1 cellular context compared by ENCODE assay signal in the genomic region with DNA sequence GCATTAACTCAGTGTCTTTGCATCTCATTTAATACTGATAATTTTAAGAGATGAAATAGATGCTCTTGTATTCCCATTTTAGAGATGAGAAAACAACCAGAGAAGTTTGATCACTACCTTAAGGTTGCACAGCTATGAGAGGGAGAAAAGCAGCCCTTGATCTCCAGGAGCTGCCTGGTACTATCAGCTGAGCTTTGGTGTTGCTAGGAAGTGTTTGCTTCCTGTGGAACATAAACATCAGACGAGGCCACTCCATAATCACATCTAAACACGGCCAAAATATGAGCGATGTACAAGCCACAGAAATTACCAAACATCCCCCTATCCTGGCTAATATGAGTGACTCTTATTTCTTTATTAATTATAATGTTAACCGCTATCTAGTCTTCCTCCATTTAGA.
TF ChIP-seq lines count a peak whose summit lies in the region.

No MANE protein-coding gene starts in this region.

TF ChIP-seq in K562, 482 proteins besides CTCF, POLR2A, EP300 and RAD21:
- TF ChIP-seq KDM1A (IDR thresholded peaks at IDR 0.05) (peak; percentile 6 to 21; a peak in 1 of 4 replicates), RBM25 (IDR thresholded peaks at IDR 0.05; ENCODE audit: low read depth, low read length, severe bottlenecking) (peak; percentile 21), RREB1 (CRISPR knock-in tag; IDR thresholded peaks at IDR 0.05) (no peak)
- TF ChIP-seq, protein P1, sequence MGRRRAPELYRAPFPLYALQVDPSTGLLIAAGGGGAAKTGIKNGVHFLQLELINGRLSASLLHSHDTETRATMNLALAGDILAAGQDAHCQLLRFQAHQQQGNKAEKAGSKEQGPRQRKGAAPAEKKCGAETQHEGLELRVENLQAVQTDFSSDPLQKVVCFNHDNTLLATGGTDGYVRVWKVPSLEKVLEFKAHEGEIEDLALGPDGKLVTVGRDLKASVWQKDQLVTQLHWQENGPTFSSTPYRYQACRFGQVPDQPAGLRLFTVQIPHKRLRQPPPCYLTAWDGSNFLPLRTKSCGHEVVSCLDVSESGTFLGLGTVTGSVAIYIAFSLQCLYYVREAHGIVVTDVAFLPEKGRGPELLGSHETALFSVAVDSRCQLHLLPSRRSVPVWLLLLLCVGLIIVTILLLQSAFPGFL (CRISPR knock-in tag; IDR thresholded peaks at IDR 0.05), result no peak
